In the genomic region with DNA sequence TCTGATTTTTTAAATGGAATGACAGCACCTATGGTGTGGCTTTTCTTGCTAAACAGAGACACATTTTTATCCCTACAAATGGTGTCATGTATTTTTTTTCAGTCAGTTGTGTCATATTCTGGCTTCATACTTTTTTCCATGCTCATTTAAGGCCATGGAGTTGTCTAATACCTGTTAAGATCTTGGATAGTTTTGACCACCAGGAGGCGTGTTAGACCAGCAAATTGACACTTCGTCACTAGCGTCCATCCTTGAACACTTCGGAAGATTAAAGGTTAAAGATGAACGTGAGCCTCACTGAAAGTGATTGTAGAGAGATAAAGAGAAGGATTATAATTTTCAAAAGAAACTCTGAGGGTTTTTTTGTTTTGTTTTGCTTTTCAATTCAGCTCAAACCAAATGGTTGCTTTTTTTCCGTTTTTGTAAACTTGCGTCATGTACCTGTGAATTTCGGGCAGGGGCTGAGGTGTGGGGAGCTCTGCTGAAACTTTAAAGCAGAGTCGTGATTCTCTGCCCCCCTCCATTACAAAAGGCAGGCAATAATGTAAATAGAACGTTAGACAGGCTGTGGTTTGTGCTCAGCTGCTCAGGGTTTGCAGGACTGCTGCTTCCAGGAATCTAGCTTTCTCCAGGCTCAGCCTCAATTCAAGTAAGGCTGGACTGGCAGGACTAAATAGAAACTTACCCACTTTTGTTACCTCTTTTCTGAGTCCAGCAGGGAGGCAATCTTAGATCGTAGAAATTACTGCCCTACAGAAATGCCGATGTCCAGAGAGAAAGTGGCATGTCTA, we compare ENCODE assay signal across 8 cellular contexts.
DNase-seq lines count a peak whose midpoint lies in the region.

No MANE protein-coding gene starts in this region.

- DNase-seq in activated gamma-delta T cell treated with Interleukin-2 at 50 U/mL for 16 hours: peak; percentile 19
- no peak for DNase-seq in activated gamma-delta T cell (lab: John Stamatoyannopoulos, UW)
- DNase-seq in HT-29 (ENCODE audit: low spot score): peak; percentile 92
- DNase-seq in NCI-H748 (lab: John Stamatoyannopoulos, UW; ENCODE audit: unreplicated experiment): peak; percentile 92
- peak; percentile 64 for DNase-seq in amniotic stem cell (lab: John Stamatoyannopoulos, UW)
- peak; percentile 51 for DNase-seq in iPS DF 4.7 (ENCODE audit: extremely low read depth, low spot score)
- peak; percentile 13 to 27 for DNase-seq in stimulated activated CD4-positive, alpha-beta T cell treated with anti-CD3 and anti-CD28 coated beads, Interleukin-2, amount 100 ng/mL, for 48 hours
- no peak for DNase-seq in effector CD8-positive, alpha-beta T cell (lab: John Stamatoyannopoulos, UW)

Comparison
In these comparisons a context has a peak if more than half of its experiments do, and no peak if none do; other contexts are left out.
1. DNase-seq: peak in activated gamma-delta T cell treated with Interleukin-2 at 50 U/mL for 16 hours (single experiment), HT-29 (single experiment), NCI-H748 (single experiment), amniotic stem cell (single experiment), iPS DF 4.7 (single experiment) and stimulated activated CD4-positive, alpha-beta T cell treated with anti-CD3 and anti-CD28 coated beads, Interleukin-2, amount 100 ng/mL, for 48 hours (2 of 2); none in activated gamma-delta T cell (single experiment) and effector CD8-positive, alpha-beta T cell (single experiment).